ENCODE assay signal across 10 cellular contexts in the genomic region with DNA sequence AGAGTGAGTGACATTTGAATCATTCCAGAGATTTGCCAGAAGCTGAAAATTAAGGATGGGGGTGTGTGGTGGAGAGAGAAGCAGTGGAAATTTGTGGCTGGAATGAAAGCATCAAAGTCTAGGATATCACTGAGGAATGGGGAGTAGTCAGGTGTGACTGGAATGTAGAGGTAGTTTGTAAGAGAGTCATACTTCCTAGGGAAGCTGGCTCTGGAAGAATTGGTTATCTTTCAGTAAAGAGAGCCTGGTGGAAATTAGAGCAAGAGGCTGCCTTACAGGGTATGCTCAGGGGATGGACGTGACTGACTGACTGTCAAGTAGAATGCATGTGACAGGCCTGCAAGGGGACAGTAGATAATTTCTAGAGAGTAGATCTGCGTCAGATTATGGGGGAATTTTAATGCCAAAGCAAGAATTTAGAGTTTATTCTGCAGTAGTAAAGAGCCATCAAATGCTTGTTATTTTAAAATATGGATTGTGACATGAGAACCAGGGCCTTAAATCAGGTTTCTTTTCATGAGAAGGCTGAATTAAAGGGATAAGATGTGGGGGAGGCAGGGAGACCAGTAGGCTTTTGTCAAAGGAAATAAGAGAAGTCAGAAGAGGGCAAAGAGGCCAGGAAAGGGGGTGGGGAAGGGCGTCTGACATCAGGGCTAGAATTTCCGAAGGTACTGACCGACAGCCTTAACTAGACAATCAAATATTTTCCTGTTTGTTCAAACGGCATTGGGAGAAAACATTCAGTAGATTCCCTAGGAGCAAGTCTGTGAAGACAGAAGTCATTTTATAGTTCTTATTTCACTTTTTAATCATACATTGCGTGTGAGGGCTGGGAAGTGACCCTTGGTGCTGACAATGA.
A peak's percentile ranks its signal among the peaks of the same experiment; 100 is the strongest.
DNase-seq lines count a peak whose midpoint lies in the region; ATAC-seq and TF ChIP-seq lines count a peak whose summit lies in the region.
"Had no signal": no experiment of that assay in that cellular context is flagged by ENCODE, and none has a peak within 500 bp of the region (broad histone marks: within the 10 kb centered on the region; RNA-seq: fewer than 3 reads in every experiment).

No MANE protein-coding gene starts in this region.

- H3K27ac ChIP-seq in angular gyrus (ENCODE audit: low read depth, low read length) (peak overlapping the region; percentile 51), hepatocyte (no peak overlapping the region), prostate gland (peak overlapping the region; percentile 49 to 54), Karpas-422 (ENCODE audit: low read length) (no peak overlapping the region)

- H3K4me1 Mint-ChIP-seq in activated T-cell treated with anti-CD3 and anti-CD28 coated beads, Interleukin-2, amount 50 U/mL, for 72 hours (ENCODE audit: low read depth): peaks cover 27% of the 10 kb centered on the region

- H3K9me3 Mint-ChIP-seq in activated T-cell treated with anti-CD3 and anti-CD28 coated beads, Interleukin-2, amount 50 U/mL, for 72 hours: no peaks in the 10 kb centered on the region

- ATAC-seq in activated T-cell treated with anti-CD3 and anti-CD28 coated beads, Interleukin-2, amount 50 U/mL, for 72 hours (replicated peaks in 1 of 2): no peak
- ATAC-seq in GM19324 (IDR thresholded peaks at IDR 0.05; ENCODE audit: low FRiP score, unreplicated experiment): no peak

- H2AFZ ChIP-seq in hepatocyte (no peak overlapping the region), Karpas-422 (ENCODE audit: low read length) (no peak overlapping the region)

- no peaks in the 10 kb centered on the region for H3K9me3 ChIP-seq in hepatocyte (ENCODE audit: low read depth)
- no peaks in the 10 kb centered on the region for H3K9me3 ChIP-seq in prostate gland
- no peaks in the 10 kb centered on the region for H3K9me3 ChIP-seq in Karpas-422 (ENCODE audit: low read length)

- WGBS in hepatocyte (ENCODE audit: low lambda C conversion rate, missing lambda C conversion rate): 54% methylated on average over 7 of the region's 7 CpGs
- WGBS in prostate gland: 32% methylated on average over 7 of the region's 7 CpGs

- TF ChIP-seq CTCF in hepatocyte (IDR thresholded peaks at IDR 0.05; ENCODE audit: poor library complexity) (no peak), prostate gland (IDR thresholded peaks at IDR 0.05) (no peak)

- no peak overlapping the region for H3K4me3 Mint-ChIP-seq in activated T-cell treated with anti-CD3 and anti-CD28 coated beads, Interleukin-2, amount 50 U/mL, for 72 hours

- no peak overlapping the region for H3K4me3 ChIP-seq in hepatocyte
- no peak overlapping the region for H3K4me3 ChIP-seq in prostate gland
- no peak overlapping the region for H3K4me3 ChIP-seq in Karpas-422 (ENCODE audit: low read length)

- H3K4me1 ChIP-seq in hepatocyte (ENCODE audit: insufficient read depth): peaks cover 10% of the 10 kb centered on the region
- peaks cover 3% of the 10 kb centered on the region for H3K4me1 ChIP-seq in prostate gland (replicated peaks)
- no peaks in the 10 kb centered on the region for H3K4me1 ChIP-seq in Karpas-422 (ENCODE audit: low read length)

- no peaks in the 10 kb centered on the region for H3K27me3 Mint-ChIP-seq in activated T-cell treated with anti-CD3 and anti-CD28 coated beads, Interleukin-2, amount 50 U/mL, for 72 hours (ENCODE audit: low read depth)

- intact Hi-C loops in prostate gland (cut with DNase I): loop anchor here (5.0 kb wide), 2 partner anchors 33 to 37 kb away; no protein-coding TSS in a partner anchor

- H3K4me2 ChIP-seq in hepatocyte (peak overlapping the region; percentile 0), Karpas-422 (ENCODE audit: low read depth, low read length, poor library complexity, severe bottlenecking) (no peak overlapping the region)

- H3K27ac Mint-ChIP-seq in activated T-cell treated with anti-CD3 and anti-CD28 coated beads, Interleukin-2, amount 50 U/mL, for 72 hours: no peak overlapping the region

- H3K9ac ChIP-seq in Karpas-422 (ENCODE audit: low read length): no peak overlapping the region

- peaks cover 99% of the 10 kb centered on the region for H3K79me2 ChIP-seq in hepatocyte
- H3K79me2 ChIP-seq in Karpas-422 (ENCODE audit: low read length): no peaks in the 10 kb centered on the region

- DNase-seq in CD1c-positive myeloid dendritic cell (ENCODE audit: extremely low spot score): peak; percentile 33
- no peak for DNase-seq in hepatocyte (ENCODE audit: low spot score)
- no peak for DNase-seq in prostate gland (ENCODE audit: low spot score)
- DNase-seq in NCI-H1417 (lab: John Stamatoyannopoulos, UW): no peak
- no peak for DNase-seq in activated T-cell treated with anti-CD3 and anti-CD28 coated beads, Interleukin-2, amount 50 U/mL, for 72 hours
- DNase-seq in Karpas-422: no peak
- DNase-seq: NCI-H1092 treated with DMSO at 0.1 percent for 48 hours, SHP77 treated with DMSO at 0.1 percent for 48 hours had no signal

- peaks cover 3 to 13% of the 10 kb centered on the region in 2 donors for H3K36me3 Mint-ChIP-seq in activated T-cell treated with anti-CD3 and anti-CD28 coated beads, Interleukin-2, amount 50 U/mL, for 72 hours (ENCODE audit: insufficient read depth in 2 of 2)

- H3K36me3 ChIP-seq in hepatocyte (replicated peaks; ENCODE audit: insufficient read depth, low read depth): no peaks in the 10 kb centered on the region
- no peaks in the 10 kb centered on the region for H3K36me3 ChIP-seq in prostate gland
- H3K36me3 ChIP-seq in Karpas-422 (ENCODE audit: insufficient read depth, low read length): no peaks in the 10 kb centered on the region

- no peaks in the 10 kb centered on the region for H3K27me3 ChIP-seq in hepatocyte
- no peaks in the 10 kb centered on the region for H3K27me3 ChIP-seq in prostate gland (replicated peaks; ENCODE audit: insufficient read depth)
- H3K27me3 ChIP-seq in Karpas-422 (ENCODE audit: low read length): 0 out of 2 replicates have a peak, but pooled peaks cover 3% of the 10 kb centered on the region

- H3K9me2 ChIP-seq in hepatocyte (replicated peaks; ENCODE audit: insufficient read depth) (no peaks in the 10 kb centered on the region), Karpas-422 (replicated peaks; ENCODE audit: insufficient read depth, low read length) (no peaks in the 10 kb centered on the region)

- H4K20me1 ChIP-seq in hepatocyte (ENCODE audit: insufficient read depth, poor library complexity, severe bottlenecking) (peaks cover 31% of the 10 kb centered on the region), Karpas-422 (ENCODE audit: insufficient read depth, low read depth, low read length) (peaks cover 3% of the 10 kb centered on the region)

- TF ChIP-seq POLR2A in prostate gland (IDR thresholded peaks at IDR 0.05): no peak

Comparison
In these comparisons a context has a peak if more than half of its experiments do, and no peak if none do; other contexts are left out.
1. H3K27ac ChIP-seq: peak in angular gyrus (single experiment) and prostate gland (2 of 2); none in hepatocyte (single experiment) and Karpas-422 (single experiment).